In genomic region chr1:37537378-37537777, GRCh38 we compare ENCODE assay signal across 12 cellular contexts. TPM values are rescaled to one million over a fixed set of nuclear protein-coding genes. Genes with fewer than 3 reads are reported as not detected.
A peak's percentile ranks its signal among the peaks of the same experiment; 100 is the strongest.
DNase-seq lines count a peak whose midpoint lies in the region; ATAC-seq and TF ChIP-seq lines count a peak whose summit lies in the region.
"Had no signal": no experiment of that assay in that cellular context is flagged by ENCODE, and none has a peak within 500 bp of the region (broad histone marks: within the 10 kb centered on the region; RNA-seq: fewer than 3 reads in every experiment).

No MANE protein-coding gene starts in this region.

- H3K27me3 Mint-ChIP-seq in neural progenitor cell (ENCODE audit: insufficient read depth, low read depth): no peaks in the 10 kb centered on the region
- H3K27me3 Mint-ChIP-seq in effector memory CD8-positive, alpha-beta T cell: no peaks in the 10 kb centered on the region
- H3K27me3 Mint-ChIP-seq: progenitor cell of endocrine pancreas had no signal

- H3K9me3 ChIP-seq in PC-3 (ENCODE audit: low read length) (no peaks in the 10 kb centered on the region), neural progenitor cell (ENCODE audit: low read depth) (no peaks in the 10 kb centered on the region)
- H3K9me3 ChIP-seq: ascending aorta had no signal

- DNase-seq in H4 (ENCODE audit: low spot score) (peak; percentile 69), PC-3 (peak; percentile 94), choroid plexus epithelial cell (ENCODE audit: low read depth) (peak; percentile 90), renal cortical epithelial cell (ENCODE audit: low read depth) (peak; percentile 96), neural progenitor cell (ENCODE audit: low spot score) (no peak), midbrain (lab: John Stamatoyannopoulos, UW) (no peak)
- no peak for DNase-seq in effector memory CD8-positive, alpha-beta T cell
- DNase-seq: foreskin melanocyte, NCI-H82 had no signal

- peaks cover 27% of the 10 kb centered on the region for H3K79me2 ChIP-seq in PC-3 (ENCODE audit: low read length)
- H3K79me2 ChIP-seq in neural progenitor cell (ENCODE audit: low read depth): no peaks in the 10 kb centered on the region

- H3K4me1 ChIP-seq in PC-3 (ENCODE audit: insufficient read depth, low read length): peaks cover 46% of the 10 kb centered on the region
- no peaks in the 10 kb centered on the region for H3K4me1 ChIP-seq in neural progenitor cell

- ATAC-seq in PC-3 (peak; percentile 80), GM18909 (IDR thresholded peaks at IDR 0.05; ENCODE audit: poor library complexity, unreplicated experiment) (no peak)
- ATAC-seq in effector memory CD8-positive, alpha-beta T cell (replicated peaks): no peak

- H3K36me3 Mint-ChIP-seq in neural progenitor cell: peaks cover 21% of the 10 kb centered on the region
- H3K36me3 Mint-ChIP-seq in effector memory CD8-positive, alpha-beta T cell (ENCODE audit: insufficient read depth): peaks cover 71% of the 10 kb centered on the region

- CTCF ChIA-PET in PC-3 (lab: Charles Lee): interaction anchor here (0.7 kb wide), 1 partner anchor 63 kb away, joined by 3 read pairs; no protein-coding TSS in a partner anchor

- no peaks in the 10 kb centered on the region for H4K20me1 ChIP-seq in PC-3 (ENCODE audit: low read length)
- H4K20me1 ChIP-seq in neural progenitor cell (ENCODE audit: low read depth): no peaks in the 10 kb centered on the region

- BruUV-seq in PC-3 (replicated peaks; lab: Mats Ljungman, UMichigan): no TSS peak

- H3K4me3 ChIP-seq in PC-3 (ENCODE audit: low read length) (no peak overlapping the region), choroid plexus epithelial cell (ENCODE audit: low read depth, low read length) (no peak overlapping the region), neural progenitor cell (no peak overlapping the region)
- H3K4me3 ChIP-seq: ascending aorta had no signal

- H3K27ac ChIP-seq in PC-3 (ENCODE audit: low read length) (peak overlapping the region; percentile 56), neural progenitor cell (no peak overlapping the region)
- H3K27ac ChIP-seq: ascending aorta had no signal

- no peak overlapping the region for H3K9ac ChIP-seq in PC-3 (ENCODE audit: low read length)
- no peak overlapping the region for H3K9ac ChIP-seq in neural progenitor cell

- TF ChIP-seq CTCF in PC-3 (conservative IDR thresholded peaks at IDR 0.05; ENCODE audit: low read depth, low read length) (no peak), choroid plexus epithelial cell (conservative IDR thresholded peaks at IDR 0.05; ENCODE audit: low read depth, low read length) (no peak), neural progenitor cell (IDR thresholded peaks at IDR 0.05) (no peak)

- no peak overlapping the region for H3K4me3 Mint-ChIP-seq in neural progenitor cell
- no peak overlapping the region for H3K4me3 Mint-ChIP-seq in effector memory CD8-positive, alpha-beta T cell

- H3K27ac Mint-ChIP-seq in neural progenitor cell: no peak overlapping the region
- peak overlapping the region in 1 of 2 donors; percentile 61 for H3K27ac Mint-ChIP-seq in effector memory CD8-positive, alpha-beta T cell
- H3K27ac Mint-ChIP-seq: progenitor cell of endocrine pancreas had no signal

- H3K4me2 ChIP-seq in PC-3 (ENCODE audit: low read length): peak overlapping the region; percentile 30
- H3K4me2 ChIP-seq in neural progenitor cell: no peak overlapping the region

- peaks cover 34% of the 10 kb centered on the region for H3K36me3 ChIP-seq in PC-3 (ENCODE audit: low read depth, low read length)
- no peaks in the 10 kb centered on the region for H3K36me3 ChIP-seq in neural progenitor cell

- H3K9me3 Mint-ChIP-seq in neural progenitor cell: no peaks in the 10 kb centered on the region
- no peaks in the 10 kb centered on the region for H3K9me3 Mint-ChIP-seq in effector memory CD8-positive, alpha-beta T cell

- H2AFZ ChIP-seq in PC-3 (ENCODE audit: low read length): no peak overlapping the region
- H2AFZ ChIP-seq in neural progenitor cell (replicated peaks): no peak overlapping the region

- intact Hi-C loops in PC-3 (cut with micrococcal nuclease): loop anchor here (5.0 kb wide), 1 partner anchor 60 kb away; no protein-coding TSS in a partner anchor

- no peaks in the 10 kb centered on the region for H3K9me2 ChIP-seq in PC-3 (replicated peaks; ENCODE audit: low read length)

- H3K4me1 Mint-ChIP-seq in neural progenitor cell: no peaks in the 10 kb centered on the region
- H3K4me1 Mint-ChIP-seq in effector memory CD8-positive, alpha-beta T cell (ENCODE audit: low read depth in 2 of 2): peaks cover 10 to 11% of the 10 kb centered on the region in 2 donors

- POLR2A ChIA-PET in PC-3 (lab: Charles Lee; ENCODE audit: unreplicated experiment): no interaction called here

- peaks cover 7% of the 10 kb centered on the region for H3F3A ChIP-seq in PC-3 (ENCODE audit: low read length, unreplicated experiment)
- H3F3A ChIP-seq in neural progenitor cell (ENCODE audit: low read depth): no peaks in the 10 kb centered on the region

- H3K27me3 ChIP-seq in PC-3 (ENCODE audit: low read length) (no peaks in the 10 kb centered on the region), neural progenitor cell (no peaks in the 10 kb centered on the region)
- H3K27me3 ChIP-seq: ascending aorta had no signal

RNA-seq across cellular contexts. Expression of gene SNIP1, which starts 16.7 kb away (rescaled TPM):
- 7.2 and 12.9 TPM in 2 replicates for total RNA-seq in H4 (2014; rRNA removed; shearing (Covaris generic))
- 23.1 and 36.0 TPM in 2 replicates for total RNA-seq in PC-3 (2014; rRNA removed)
- total RNA-seq in renal cortical epithelial cell: 14.1 and 19.4 TPM in 2 replicates
- 15.4 and 22.0 TPM in 2 replicates for total RNA-seq in neural progenitor cell (ENCODE audit: low replicate concordance)

RNA-seq across cellular contexts. Expression of gene DNALI1, which starts 19.4 kb away (rescaled TPM):
- total RNA-seq in H4 (2014; rRNA removed; shearing (Covaris generic)): 0.64 TPM in 1 of 2 replicates, not detected in the other
- not detected in 2 replicates for total RNA-seq in PC-3 (2014; rRNA removed)
- total RNA-seq in renal cortical epithelial cell: 3.0 and 11.0 TPM in 2 replicates
- total RNA-seq in neural progenitor cell (ENCODE audit: low replicate concordance): 30.3 and 36.5 TPM in 2 replicates

RNA-seq across cellular contexts. Expression of gene MEAF6, which starts 22.8 kb away (rescaled TPM):
- 113 and 172 TPM in 2 replicates for total RNA-seq in H4 (2014; rRNA removed; shearing (Covaris generic))
- total RNA-seq in PC-3 (2014; rRNA removed) (87.0 and 90.9 TPM in 2 replicates), renal cortical epithelial cell (60.3 and 79.3 TPM in 2 replicates), neural progenitor cell (ENCODE audit: low replicate concordance) (83.4 and 127 TPM in 2 replicates)

RNA-seq across cellular contexts. Expression of gene GNL2, which starts 58.4 kb away (rescaled TPM):
- total RNA-seq in H4 (2014; rRNA removed; shearing (Covaris generic)): 55.3 and 64.6 TPM in 2 replicates
- 93.4 and 110 TPM in 2 replicates for total RNA-seq in PC-3 (2014; rRNA removed)
- 49.6 and 72.1 TPM in 2 replicates for total RNA-seq in renal cortical epithelial cell
- 48.9 and 67.1 TPM in 2 replicates for total RNA-seq in neural progenitor cell (ENCODE audit: low replicate concordance)

Comparison
In these comparisons a context has a peak if more than half of its experiments do, and no peak if none do; other contexts are left out.
1. DNase-seq: peak in H4 (single experiment), PC-3 (single experiment), choroid plexus epithelial cell (single experiment) and renal cortical epithelial cell (single experiment); none in neural progenitor cell (single experiment), midbrain (single experiment) and effector memory CD8-positive, alpha-beta T cell (0 of 3).